Comparison of ENCODE assay signal across 8 cellular contexts in genomic region chr14:32254952-32255679, GRCh38. TPM values are rescaled to one million over a fixed set of nuclear protein-coding genes. Genes with fewer than 3 reads are reported as not detected.
DNase-seq lines count a peak whose midpoint lies in the region; ATAC-seq, FAIRE-seq and TF ChIP-seq lines count a peak whose summit lies in the region.

No MANE protein-coding gene starts in this region.

- H3K4me3 ChIP-seq in endodermal cell (ENCODE audit: low read length) = no peak overlapping the region
- H3K4me3 ChIP-seq in mesendoderm (ENCODE audit: low read length) = no peak overlapping the region

- no peaks in the 10 kb centered on the region for H3K9me3 ChIP-seq in endodermal cell (ENCODE audit: control insufficient read depth, low read length)

- H3K9ac ChIP-seq in endodermal cell (ENCODE audit: extremely low read depth, low read length, poor library complexity, severe bottlenecking) = no peak overlapping the region
- H3K9ac ChIP-seq in mesendoderm (ENCODE audit: low read length) = no peak overlapping the region

- H3K4me1 ChIP-seq in endodermal cell (ENCODE audit: control insufficient read depth, insufficient read depth, low read length) (no peaks in the 10 kb centered on the region), mesendoderm (ENCODE audit: control insufficient read depth, low read depth, low read length) (no peaks in the 10 kb centered on the region)

- H3K4ac ChIP-seq in mesendoderm (ENCODE audit: low read depth, low read length) = no peak overlapping the region

- no peaks in the 10 kb centered on the region for H3K9me3 Mint-ChIP-seq in endodermal cell

- H3K27me3 Mint-ChIP-seq in endodermal cell (ENCODE audit: insufficient read depth) = no peaks in the 10 kb centered on the region

- no peaks in the 10 kb centered on the region for H3K79me1 ChIP-seq in mesendoderm (ENCODE audit: low read length)

- H4K5ac ChIP-seq in mesendoderm (ENCODE audit: low read length) = no peak overlapping the region

- no peak overlapping the region for H3K23ac ChIP-seq in mesendoderm (ENCODE audit: low read length)

- no peak overlapping the region for H3K4me3 Mint-ChIP-seq in endodermal cell

- no peak overlapping the region for H3K4me2 ChIP-seq in mesendoderm (ENCODE audit: low read length)

- TF ChIP-seq CTCF in endodermal cell (conservative IDR thresholded peaks at IDR 0.05) = peak; percentile 92

- no peak overlapping the region for H3K18ac ChIP-seq in mesendoderm (ENCODE audit: low read length)

- ATAC-seq in HG03108 (IDR thresholded peaks at IDR 0.05; ENCODE audit: unreplicated experiment) = peak; percentile 41

- H3K56ac ChIP-seq in mesendoderm (ENCODE audit: low read length) = peak overlapping the region; percentile 52

- peak; percentile 15 for DNase-seq in GM12891 (ENCODE audit: insufficient read length, low spot score)
- DNase-seq in NCI-H345 (lab: John Stamatoyannopoulos, UW) = peak; percentile 61
- DNase-seq in activated CD4-positive, alpha-beta T cell treated with anti-CD3 and anti-CD28 coated beads, Interleukin-2, amount 50 U/mL, for 48 hours = peak; percentile 45 to 58
- DNase-seq in endodermal cell = peak; percentile 88
- DNase-seq in mesendoderm = peak; percentile 79
- peak; percentile 10 for DNase-seq in stimulated activated CD8-positive, alpha-beta memory T cell treated with anti-CD3 and anti-CD28 coated beads, Interleukin-4, amount 100 ng/mL, for 24 hours (ENCODE audit: low read depth)

- H3K27ac Mint-ChIP-seq in endodermal cell = no peak overlapping the region

- H3K27ac ChIP-seq in endodermal cell (ENCODE audit: low read depth, low read length) (no peak overlapping the region), mesendoderm (ENCODE audit: low read depth, low read length) (no peak overlapping the region)

- TF ChIP-seq POLR2A in GM12891 (IDR thresholded peaks at IDR 0.05; ENCODE audit: low read depth, low read length) = no peak

- no peak overlapping the region for H2BK120ac ChIP-seq in mesendoderm (ENCODE audit: low read depth, low read length)

- H2BK15ac ChIP-seq in mesendoderm (replicated peaks; ENCODE audit: low read depth) = no peak overlapping the region

- H3K27me3 ChIP-seq in endodermal cell (ENCODE audit: control insufficient read depth, insufficient read depth, low read length, poor library complexity, severe bottlenecking) (no peaks in the 10 kb centered on the region), mesendoderm (ENCODE audit: insufficient read depth, low read length, poor library complexity) (no peaks in the 10 kb centered on the region)

- H3K36me3 ChIP-seq in endodermal cell (ENCODE audit: control insufficient read depth, insufficient read depth, low read length) = no peaks in the 10 kb centered on the region
- H3K36me3 ChIP-seq in mesendoderm (ENCODE audit: control insufficient read depth, insufficient read depth, low read length) = no peaks in the 10 kb centered on the region

- no peaks in the 10 kb centered on the region for H3K79me2 ChIP-seq in mesendoderm (ENCODE audit: control insufficient read depth, insufficient read depth, low read length)

- no peak overlapping the region for H4K8ac ChIP-seq in mesendoderm (ENCODE audit: low read depth, low read length)

- FAIRE-seq in A204.1 (lab: Jason Lieb, UNC) = peak; percentile 67
- FAIRE-seq in GM12891 (lab: Jason Lieb, UNC) = no peak

- no peaks in the 10 kb centered on the region for H3K36me3 Mint-ChIP-seq in endodermal cell (ENCODE audit: low read depth)

- 64% methylated on average over 4 to 9 of the region's 9 CpGs for WGBS in endodermal cell (ENCODE audit: insufficient coverage in 1 of 2, insufficient read length in 1 of 2), 2 experiments
- WGBS in mesendoderm (ENCODE audit: extremely low coverage, insufficient coverage, low lambda C conversion rate) = no CpG with 5 or more reads among the region's 9 CpGs

- H3K4me1 Mint-ChIP-seq in endodermal cell = peaks cover 8% of the 10 kb centered on the region

- no peak overlapping the region for H2AK5ac ChIP-seq in mesendoderm (ENCODE audit: low read length)

- no peak overlapping the region for H2BK5ac ChIP-seq in mesendoderm (ENCODE audit: low read length)

TF ChIP-seq in GM12891, 5 proteins besides CTCF, POLR2A, EP300 and RAD21:
- TF ChIP-seq TAF1 (IDR thresholded peaks at IDR 0.05; ENCODE audit: low read depth, low read length) (no peak), POU2F2 (IDR thresholded peaks at IDR 0.05; ENCODE audit: low read depth, low read length) (no peak), SPI1 (IDR thresholded peaks at IDR 0.05; ENCODE audit: low read depth, low read length) (no peak), PAX5 (IDR thresholded peaks at IDR 0.05; ENCODE audit: insufficient read depth, low read length, severe bottlenecking) (no peak), POLR2AphosphoS5 (IDR thresholded peaks at IDR 0.05; ENCODE audit: low read depth, low read length) (no peak)

RNA-seq across cellular contexts. Expression of gene RNU6-8, which starts 52.0 kb away (rescaled TPM):
- polyA plus RNA-seq in GM12891 (2012; ENCODE audit: low read depth, missing spikeins) = not detected
- not detected for total RNA-seq in endodermal cell
- polyA plus RNA-seq in endodermal cell (2013, experiment 1 of 2) = not detected
- polyA plus RNA-seq in endodermal cell (2013, experiment 2 of 2) = not detected
- not detected for polyA plus RNA-seq in mesendoderm (2013, experiment 1 of 2)
- not detected for polyA plus RNA-seq in mesendoderm (2013, experiment 2 of 2)

RNA-seq across cellular contexts. Expression of gene RNU6-7, which starts 53.3 kb away (rescaled TPM):
- not detected for polyA plus RNA-seq in GM12891 (2012; ENCODE audit: low read depth, missing spikeins)
- total RNA-seq in endodermal cell = not detected
- not detected for polyA plus RNA-seq in endodermal cell (2013, experiment 1 of 2)
- polyA plus RNA-seq in endodermal cell (2013, experiment 2 of 2) = not detected
- not detected for polyA plus RNA-seq in mesendoderm (2013, experiment 1 of 2)
- not detected for polyA plus RNA-seq in mesendoderm (2013, experiment 2 of 2)

Comparison
In these comparisons a context has a peak if more than half of its experiments do, and no peak if none do; other contexts are left out.
1. DNase-seq: peak in every context shown above with its lines; median percentile 88 in endodermal cell; 79 in mesendoderm; 61 in NCI-H345; 52 in activated CD4-positive, alpha-beta T cell treated with anti-CD3 and anti-CD28 coated beads, Interleukin-2, amount 50 U/mL, for 48 hours; 15 in GM12891; 10 in stimulated activated CD8-positive, alpha-beta memory T cell treated with anti-CD3 and anti-CD28 coated beads, Interleukin-4, amount 100 ng/mL, for 24 hours.